ENCODE assay signal across 16 cellular contexts in genomic region chr6:167970236-167970635, GRCh38. TPM values are rescaled to one million over a fixed set of nuclear protein-coding genes. Genes with fewer than 3 reads are reported as not detected.
"Had no signal": no experiment of that assay in that cellular context is flagged by ENCODE, and none has a peak within 500 bp of the region (broad histone marks: within the 10 kb centered on the region; RNA-seq: fewer than 3 reads in every experiment).

No MANE protein-coding gene starts in this region.

- H3K9me3 ChIP-seq: stomach, thyroid gland, vagina had no signal

- H3K4me3 ChIP-seq: cardiac muscle cell, stomach, thyroid gland, vagina had no signal

- H3K27me3 ChIP-seq: cardiac muscle cell, stomach, thyroid gland, vagina had no signal

- DNase-seq: activated CD4-positive, alpha-beta memory T cell treated with anti-CD3 and anti-CD28 coated beads, Interleukin-2, amount 10 ng/mL, durations not matched to agents 7 days and 5 days; activated gamma-delta T cell; activated naive CD8-positive, alpha-beta T cell treated with anti-CD3 and anti-CD28 coated beads for 36 hours; activated T-cell treated with anti-CD3 and anti-CD28 coated beads, Interleukin-2, amount 50 U/mL, for 48 hours; cortex of kidney; effector memory CD4-positive, alpha-beta T cell; stimulated activated CD4-positive, alpha-beta T cell treated with anti-CD3 and anti-CD28 coated beads, Interleukin-4, amount 100 ng/mL, for 4 hours; stomach; T-cell; T1000; thyroid gland had no signal

- ATAC-seq: T-cell had no signal

- H3K4me1 ChIP-seq: thyroid gland had no signal

- H3K27ac ChIP-seq: cardiac muscle cell, epithelial cell of prostate, stomach, thyroid gland, vagina had no signal

RNA-seq across cellular contexts. Expression of gene KIF25, which starts 27.2 kb away (rescaled TPM):
- total RNA-seq: activated CD4-positive, alpha-beta memory T cell treated with anti-CD3 and anti-CD28 coated beads, Interleukin-2, amount 10 ng/mL, durations not matched to agents 7 days and 5 days; activated naive CD8-positive, alpha-beta T cell treated with anti-CD3 and anti-CD28 coated beads for 36 hours; osteoblast; skeletal muscle tissue; T-cell; thyroid gland; vagina had no signal
